1 cellular context compared by ENCODE assay signal in the genomic region with DNA sequence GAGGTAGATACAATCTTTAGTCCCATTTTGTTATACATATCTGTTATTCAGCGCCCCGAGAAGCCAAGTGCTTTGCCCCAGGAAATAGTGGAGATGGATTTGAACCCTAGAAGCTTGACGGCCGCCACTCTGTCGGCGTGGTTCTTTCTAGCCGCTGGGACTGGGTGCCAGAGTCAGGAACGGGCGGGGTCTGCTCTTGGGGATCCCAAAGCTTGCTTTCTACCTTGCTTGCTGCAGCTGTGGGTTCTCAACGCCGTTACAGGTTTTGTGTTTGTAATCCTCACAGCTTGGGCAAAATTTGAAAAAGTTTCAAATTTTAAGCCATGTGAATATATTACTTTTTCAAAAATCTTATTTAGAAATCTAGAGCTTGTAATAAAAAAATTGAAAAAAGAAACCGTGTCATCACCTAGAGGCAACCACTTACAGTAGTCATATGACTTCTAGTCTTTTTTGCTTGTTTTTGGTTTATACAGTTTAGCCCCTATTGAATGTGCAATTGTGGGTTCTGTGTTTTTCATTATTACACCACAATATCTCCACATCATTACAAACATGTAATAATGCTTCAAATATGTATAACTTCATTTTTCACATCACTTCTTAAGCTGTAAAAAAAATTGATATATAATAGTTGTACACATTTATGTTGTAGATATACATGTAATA.
TF ChIP-seq lines count a peak whose summit lies in the region.

No MANE protein-coding gene starts in this region.

TF ChIP-seq in HepG2, 621 proteins besides CTCF, POLR2A, EP300 and RAD21 (continues in another document):
- no peak for TF ChIP-seq ZMYM2 (CRISPR knock-in tag; IDR thresholded peaks at IDR 0.05)
- TF ChIP-seq, protein P1, sequence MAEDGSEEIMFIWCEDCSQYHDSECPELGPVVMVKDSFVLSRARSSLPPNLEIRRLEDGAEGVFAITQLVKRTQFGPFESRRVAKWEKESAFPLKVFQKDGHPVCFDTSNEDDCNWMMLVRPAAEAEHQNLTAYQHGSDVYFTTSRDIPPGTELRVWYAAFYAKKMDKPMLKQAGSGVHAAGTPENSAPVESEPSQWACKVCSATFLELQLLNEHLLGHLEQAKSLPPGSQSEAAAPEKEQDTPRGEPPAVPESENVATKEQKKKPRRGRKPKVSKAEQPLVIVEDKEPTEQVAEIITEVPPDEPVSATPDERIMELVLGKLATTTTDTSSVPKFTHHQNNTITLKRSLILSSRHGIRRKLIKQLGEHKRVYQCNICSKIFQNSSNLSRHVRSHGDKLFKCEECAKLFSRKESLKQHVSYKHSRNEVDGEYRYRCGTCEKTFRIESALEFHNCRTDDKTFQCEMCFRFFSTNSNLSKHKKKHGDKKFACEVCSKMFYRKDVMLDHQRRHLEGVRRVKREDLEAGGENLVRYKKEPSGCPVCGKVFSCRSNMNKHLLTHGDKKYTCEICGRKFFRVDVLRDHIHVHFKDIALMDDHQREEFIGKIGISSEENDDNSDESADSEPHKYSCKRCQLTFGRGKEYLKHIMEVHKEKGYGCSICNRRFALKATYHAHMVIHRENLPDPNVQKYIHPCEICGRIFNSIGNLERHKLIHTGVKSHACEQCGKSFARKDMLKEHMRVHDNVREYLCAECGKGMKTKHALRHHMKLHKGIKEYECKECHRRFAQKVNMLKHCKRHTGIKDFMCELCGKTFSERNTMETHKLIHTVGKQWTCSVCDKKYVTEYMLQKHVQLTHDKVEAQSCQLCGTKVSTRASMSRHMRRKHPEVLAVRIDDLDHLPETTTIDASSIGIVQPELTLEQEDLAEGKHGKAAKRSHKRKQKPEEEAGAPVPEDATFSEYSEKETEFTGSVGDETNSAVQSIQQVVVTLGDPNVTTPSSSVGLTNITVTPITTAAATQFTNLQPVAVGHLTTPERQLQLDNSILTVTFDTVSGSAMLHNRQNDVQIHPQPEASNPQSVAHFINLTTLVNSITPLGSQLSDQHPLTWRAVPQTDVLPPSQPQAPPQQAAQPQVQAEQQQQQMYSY (CRISPR knock-in tag; IDR thresholded peaks at IDR 0.05), result no peak; the same call in 1 of the 2 replicates
- TF ChIP-seq, protein P2, sequence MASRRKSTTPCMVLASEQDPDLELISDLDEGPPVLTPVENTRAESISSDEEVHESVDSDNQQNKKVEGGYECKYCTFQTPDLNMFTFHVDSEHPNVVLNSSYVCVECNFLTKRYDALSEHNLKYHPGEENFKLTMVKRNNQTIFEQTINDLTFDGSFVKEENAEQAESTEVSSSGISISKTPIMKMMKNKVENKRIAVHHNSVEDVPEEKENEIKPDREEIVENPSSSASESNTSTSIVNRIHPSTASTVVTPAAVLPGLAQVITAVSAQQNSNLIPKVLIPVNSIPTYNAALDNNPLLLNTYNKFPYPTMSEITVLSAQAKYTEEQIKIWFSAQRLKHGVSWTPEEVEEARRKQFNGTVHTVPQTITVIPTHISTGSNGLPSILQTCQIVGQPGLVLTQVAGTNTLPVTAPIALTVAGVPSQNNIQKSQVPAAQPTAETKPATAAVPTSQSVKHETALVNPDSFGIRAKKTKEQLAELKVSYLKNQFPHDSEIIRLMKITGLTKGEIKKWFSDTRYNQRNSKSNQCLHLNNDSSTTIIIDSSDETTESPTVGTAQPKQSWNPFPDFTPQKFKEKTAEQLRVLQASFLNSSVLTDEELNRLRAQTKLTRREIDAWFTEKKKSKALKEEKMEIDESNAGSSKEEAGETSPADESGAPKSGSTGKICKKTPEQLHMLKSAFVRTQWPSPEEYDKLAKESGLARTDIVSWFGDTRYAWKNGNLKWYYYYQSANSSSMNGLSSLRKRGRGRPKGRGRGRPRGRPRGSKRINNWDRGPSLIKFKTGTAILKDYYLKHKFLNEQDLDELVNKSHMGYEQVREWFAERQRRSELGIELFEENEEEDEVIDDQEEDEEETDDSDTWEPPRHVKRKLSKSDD (CRISPR knock-in tag; IDR thresholded peaks at IDR 0.05; ENCODE audit: low read depth), result no peak
- no peak for TF ChIP-seq GATA4 (IDR thresholded peaks at IDR 0.05; ENCODE audit: borderline replicate concordance, low read depth)
- TF ChIP-seq, protein P3, sequence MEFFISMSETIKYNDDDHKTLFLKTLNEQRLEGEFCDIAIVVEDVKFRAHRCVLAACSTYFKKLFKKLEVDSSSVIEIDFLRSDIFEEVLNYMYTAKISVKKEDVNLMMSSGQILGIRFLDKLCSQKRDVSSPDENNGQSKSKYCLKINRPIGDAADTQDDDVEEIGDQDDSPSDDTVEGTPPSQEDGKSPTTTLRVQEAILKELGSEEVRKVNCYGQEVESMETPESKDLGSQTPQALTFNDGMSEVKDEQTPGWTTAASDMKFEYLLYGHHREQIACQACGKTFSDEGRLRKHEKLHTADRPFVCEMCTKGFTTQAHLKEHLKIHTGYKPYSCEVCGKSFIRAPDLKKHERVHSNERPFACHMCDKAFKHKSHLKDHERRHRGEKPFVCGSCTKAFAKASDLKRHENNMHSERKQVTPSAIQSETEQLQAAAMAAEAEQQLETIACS (CRISPR knock-in tag; IDR thresholded peaks at IDR 0.05), result no peak
- TF ChIP-seq ZSCAN21 (CRISPR knock-in tag; IDR thresholded peaks at IDR 0.05; ENCODE audit: borderline replicate concordance), result no peak
- TF ChIP-seq ZNF891 (CRISPR knock-in tag; IDR thresholded peaks at IDR 0.05), result no peak
- TF ChIP-seq, protein P4, sequence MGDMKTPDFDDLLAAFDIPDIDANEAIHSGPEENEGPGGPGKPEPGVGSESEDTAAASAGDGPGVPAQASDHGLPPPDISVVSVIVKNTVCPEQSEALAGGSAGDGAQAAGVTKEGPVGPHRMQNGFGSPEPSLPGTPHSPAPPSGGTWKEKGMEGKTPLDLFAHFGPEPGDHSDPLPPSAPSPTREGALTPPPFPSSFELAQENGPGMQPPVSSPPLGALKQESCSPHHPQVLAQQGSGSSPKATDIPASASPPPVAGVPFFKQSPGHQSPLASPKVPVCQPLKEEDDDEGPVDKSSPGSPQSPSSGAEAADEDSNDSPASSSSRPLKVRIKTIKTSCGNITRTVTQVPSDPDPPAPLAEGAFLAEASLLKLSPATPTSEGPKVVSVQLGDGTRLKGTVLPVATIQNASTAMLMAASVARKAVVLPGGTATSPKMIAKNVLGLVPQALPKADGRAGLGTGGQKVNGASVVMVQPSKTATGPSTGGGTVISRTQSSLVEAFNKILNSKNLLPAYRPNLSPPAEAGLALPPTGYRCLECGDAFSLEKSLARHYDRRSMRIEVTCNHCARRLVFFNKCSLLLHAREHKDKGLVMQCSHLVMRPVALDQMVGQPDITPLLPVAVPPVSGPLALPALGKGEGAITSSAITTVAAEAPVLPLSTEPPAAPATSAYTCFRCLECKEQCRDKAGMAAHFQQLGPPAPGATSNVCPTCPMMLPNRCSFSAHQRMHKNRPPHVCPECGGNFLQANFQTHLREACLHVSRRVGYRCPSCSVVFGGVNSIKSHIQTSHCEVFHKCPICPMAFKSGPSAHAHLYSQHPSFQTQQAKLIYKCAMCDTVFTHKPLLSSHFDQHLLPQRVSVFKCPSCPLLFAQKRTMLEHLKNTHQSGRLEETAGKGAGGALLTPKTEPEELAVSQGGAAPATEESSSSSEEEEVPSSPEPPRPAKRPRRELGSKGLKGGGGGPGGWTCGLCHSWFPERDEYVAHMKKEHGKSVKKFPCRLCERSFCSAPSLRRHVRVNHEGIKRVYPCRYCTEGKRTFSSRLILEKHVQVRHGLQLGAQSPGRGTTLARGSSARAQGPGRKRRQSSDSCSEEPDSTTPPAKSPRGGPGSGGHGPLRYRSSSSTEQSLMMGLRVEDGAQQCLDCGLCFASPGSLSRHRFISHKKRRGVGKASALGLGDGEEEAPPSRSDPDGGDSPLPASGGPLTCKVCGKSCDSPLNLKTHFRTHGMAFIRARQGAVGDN (CRISPR knock-in tag; IDR thresholded peaks at IDR 0.05), result no peak
- no peak for TF ChIP-seq ARID2 (CRISPR knock-in tag; IDR thresholded peaks at IDR 0.05; ENCODE audit: borderline replicate concordance)
- TF ChIP-seq ZNF720 (CRISPR knock-in tag; IDR thresholded peaks at IDR 0.05), result no peak
- TF ChIP-seq CREM (IDR thresholded peaks at IDR 0.05), result no peak; the same call in 1 of the 2 replicates
- TF ChIP-seq CREM (CRISPR knock-in tag; IDR thresholded peaks at IDR 0.05), result no peak
- no peak for TF ChIP-seq SMARCC2 (IDR thresholded peaks at IDR 0.05)
- TF ChIP-seq ARNT (IDR thresholded peaks at IDR 0.05), result no peak
- TF ChIP-seq, protein P5, sequence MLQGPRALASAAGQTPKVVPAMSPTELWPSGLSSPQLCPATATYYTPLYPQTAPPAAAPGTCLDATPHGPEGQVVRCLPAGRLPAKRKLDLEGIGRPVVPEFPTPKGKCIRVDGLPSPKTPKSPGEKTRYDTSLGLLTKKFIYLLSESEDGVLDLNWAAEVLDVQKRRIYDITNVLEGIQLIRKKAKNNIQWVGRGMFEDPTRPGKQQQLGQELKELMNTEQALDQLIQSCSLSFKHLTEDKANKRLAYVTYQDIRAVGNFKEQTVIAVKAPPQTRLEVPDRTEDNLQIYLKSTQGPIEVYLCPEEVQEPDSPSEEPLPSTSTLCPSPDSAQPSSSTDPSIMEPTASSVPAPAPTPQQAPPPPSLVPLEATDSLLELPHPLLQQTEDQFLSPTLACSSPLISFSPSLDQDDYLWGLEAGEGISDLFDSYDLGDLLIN (CRISPR knock-in tag; IDR thresholded peaks at IDR 0.05; ENCODE audit: borderline replicate concordance), result no peak
- TF ChIP-seq, protein P6, sequence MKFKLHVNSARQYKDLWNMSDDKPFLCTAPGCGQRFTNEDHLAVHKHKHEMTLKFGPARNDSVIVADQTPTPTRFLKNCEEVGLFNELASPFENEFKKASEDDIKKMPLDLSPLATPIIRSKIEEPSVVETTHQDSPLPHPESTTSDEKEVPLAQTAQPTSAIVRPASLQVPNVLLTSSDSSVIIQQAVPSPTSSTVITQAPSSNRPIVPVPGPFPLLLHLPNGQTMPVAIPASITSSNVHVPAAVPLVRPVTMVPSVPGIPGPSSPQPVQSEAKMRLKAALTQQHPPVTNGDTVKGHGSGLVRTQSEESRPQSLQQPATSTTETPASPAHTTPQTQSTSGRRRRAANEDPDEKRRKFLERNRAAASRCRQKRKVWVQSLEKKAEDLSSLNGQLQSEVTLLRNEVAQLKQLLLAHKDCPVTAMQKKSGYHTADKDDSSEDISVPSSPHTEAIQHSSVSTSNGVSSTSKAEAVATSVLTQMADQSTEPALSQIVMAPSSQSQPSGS (CRISPR knock-in tag; IDR thresholded peaks at IDR 0.05), result no peak
- TF ChIP-seq, protein P7, sequence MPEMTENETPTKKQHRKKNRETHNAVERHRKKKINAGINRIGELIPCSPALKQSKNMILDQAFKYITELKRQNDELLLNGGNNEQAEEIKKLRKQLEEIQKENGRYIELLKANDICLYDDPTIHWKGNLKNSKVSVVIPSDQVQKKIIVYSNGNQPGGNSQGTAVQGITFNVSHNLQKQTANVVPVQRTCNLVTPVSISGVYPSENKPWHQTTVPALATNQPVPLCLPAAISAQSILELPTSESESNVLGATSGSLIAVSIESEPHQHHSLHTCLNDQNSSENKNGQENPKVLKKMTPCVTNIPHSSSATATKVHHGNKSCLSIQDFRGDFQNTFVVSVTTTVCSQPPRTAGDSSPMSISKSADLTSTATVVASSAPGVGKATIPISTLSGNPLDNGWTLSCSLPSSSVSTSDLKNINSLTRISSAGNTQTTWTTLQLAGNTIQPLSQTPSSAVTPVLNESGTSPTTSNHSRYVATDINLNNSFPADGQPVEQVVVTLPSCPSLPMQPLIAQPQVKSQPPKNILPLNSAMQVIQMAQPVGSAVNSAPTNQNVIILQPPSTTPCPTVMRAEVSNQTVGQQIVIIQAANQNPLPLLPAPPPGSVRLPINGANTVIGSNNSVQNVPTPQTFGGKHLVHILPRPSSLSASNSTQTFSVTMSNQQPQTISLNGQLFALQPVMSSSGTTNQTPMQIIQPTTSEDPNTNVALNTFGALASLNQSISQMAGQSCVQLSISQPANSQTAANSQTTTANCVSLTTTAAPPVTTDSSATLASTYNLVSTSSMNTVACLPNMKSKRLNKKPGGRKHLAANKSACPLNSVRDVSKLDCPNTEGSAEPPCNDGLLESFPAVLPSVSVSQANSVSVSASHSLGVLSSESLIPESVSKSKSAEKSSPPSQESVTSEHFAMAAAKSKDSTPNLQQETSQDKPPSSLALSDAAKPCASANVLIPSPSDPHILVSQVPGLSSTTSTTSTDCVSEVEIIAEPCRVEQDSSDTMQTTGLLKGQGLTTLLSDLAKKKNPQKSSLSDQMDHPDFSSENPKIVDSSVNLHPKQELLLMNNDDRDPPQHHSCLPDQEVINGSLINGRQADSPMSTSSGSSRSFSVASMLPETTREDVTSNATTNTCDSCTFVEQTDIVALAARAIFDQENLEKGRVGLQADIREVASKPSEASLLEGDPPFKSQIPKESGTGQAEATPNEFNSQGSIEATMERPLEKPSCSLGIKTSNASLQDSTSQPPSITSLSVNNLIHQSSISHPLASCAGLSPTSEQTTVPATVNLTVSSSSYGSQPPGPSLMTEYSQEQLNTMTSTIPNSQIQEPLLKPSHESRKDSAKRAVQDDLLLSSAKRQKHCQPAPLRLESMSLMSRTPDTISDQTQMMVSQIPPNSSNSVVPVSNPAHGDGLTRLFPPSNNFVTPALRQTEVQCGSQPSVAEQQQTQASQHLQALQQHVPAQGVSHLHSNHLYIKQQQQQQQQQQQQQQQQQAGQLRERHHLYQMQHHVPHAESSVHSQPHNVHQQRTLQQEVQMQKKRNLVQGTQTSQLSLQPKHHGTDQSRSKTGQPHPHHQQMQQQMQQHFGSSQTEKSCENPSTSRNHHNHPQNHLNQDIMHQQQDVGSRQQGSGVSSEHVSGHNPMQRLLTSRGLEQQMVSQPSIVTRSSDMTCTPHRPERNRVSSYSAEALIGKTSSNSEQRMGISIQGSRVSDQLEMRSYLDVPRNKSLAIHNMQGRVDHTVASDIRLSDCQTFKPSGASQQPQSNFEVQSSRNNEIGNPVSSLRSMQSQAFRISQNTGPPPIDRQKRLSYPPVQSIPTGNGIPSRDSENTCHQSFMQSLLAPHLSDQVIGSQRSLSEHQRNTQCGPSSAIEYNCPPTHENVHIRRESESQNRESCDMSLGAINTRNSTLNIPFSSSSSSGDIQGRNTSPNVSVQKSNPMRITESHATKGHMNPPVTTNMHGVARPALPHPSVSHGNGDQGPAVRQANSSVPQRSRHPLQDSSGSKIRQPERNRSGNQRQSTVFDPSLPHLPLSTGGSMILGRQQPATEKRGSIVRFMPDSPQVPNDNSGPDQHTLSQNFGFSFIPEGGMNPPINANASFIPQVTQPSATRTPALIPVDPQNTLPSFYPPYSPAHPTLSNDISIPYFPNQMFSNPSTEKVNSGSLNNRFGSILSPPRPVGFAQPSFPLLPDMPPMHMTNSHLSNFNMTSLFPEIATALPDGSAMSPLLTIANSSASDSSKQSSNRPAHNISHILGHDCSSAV (CRISPR knock-in tag; IDR thresholded peaks at IDR 0.05; ENCODE audit: borderline replicate concordance), result 0 out of 2 replicates have a peak, but pooled peaks have one; percentile 16
- no peak for TF ChIP-seq ARNT2 (CRISPR knock-in tag; IDR thresholded peaks at IDR 0.05; ENCODE audit: low read depth)
- TF ChIP-seq ZFP62 (CRISPR knock-in tag; IDR thresholded peaks at IDR 0.05), result 0 out of 2 replicates have a peak, but pooled peaks have one; percentile 8
- no peak for TF ChIP-seq YY1 (IDR thresholded peaks at IDR 0.05; ENCODE audit: insufficient read depth, insufficient replicate concordance, low read depth, low read length)
- TF ChIP-seq, protein P8, sequence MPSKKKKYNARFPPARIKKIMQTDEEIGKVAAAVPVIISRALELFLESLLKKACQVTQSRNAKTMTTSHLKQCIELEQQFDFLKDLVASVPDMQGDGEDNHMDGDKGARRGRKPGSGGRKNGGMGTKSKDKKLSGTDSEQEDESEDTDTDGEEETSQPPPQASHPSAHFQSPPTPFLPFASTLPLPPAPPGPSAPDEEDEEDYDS (CRISPR knock-in tag; IDR thresholded peaks at IDR 0.05), result no peak
- TF ChIP-seq GATAD1 (CRISPR knock-in tag; IDR thresholded peaks at IDR 0.05), result no peak
- TF ChIP-seq RORA (CRISPR knock-in tag; IDR thresholded peaks at IDR 0.05), result no peak
- TF ChIP-seq KLF12 (CRISPR knock-in tag; IDR thresholded peaks at IDR 0.05; ENCODE audit: borderline replicate concordance), result no peak
- no peak for TF ChIP-seq CENPT (CRISPR knock-in tag; IDR thresholded peaks at IDR 0.05; ENCODE audit: low read depth)
- TF ChIP-seq RFX3 (CRISPR knock-in tag; IDR thresholded peaks at IDR 0.05), result no peak
- TF ChIP-seq ZNF616 (CRISPR knock-in tag; IDR thresholded peaks at IDR 0.05; ENCODE audit: low read depth), result no peak
